Comparison of ENCODE assay signal across 8 cellular contexts in genomic region chr11:67506426-67507032, GRCh38. TPM values are rescaled to one million over a fixed set of nuclear protein-coding genes. Genes with fewer than 3 reads are reported as not detected.
A peak's percentile ranks its signal among the peaks of the same experiment; 100 is the strongest.
DNase-seq lines count a peak whose midpoint lies in the region; ATAC-seq and TF ChIP-seq lines count a peak whose summit lies in the region.

No MANE protein-coding gene starts in this region.

- peak overlapping the region; percentile 98 for H3K27ac ChIP-seq in breast epithelium

- peak overlapping the region; percentile 89 for H3K4me3 Mint-ChIP-seq in stimulated activated naive CD8-positive, alpha-beta T cell treated with anti-CD3 and anti-CD28 coated beads, Interleukin-15, Interleukin-2, amounts not matched to agents 100 ng/mL and 50 ng/mL, for 24 hours
- peak overlapping the region; percentile 92 to 96 (median 94) for H3K4me3 Mint-ChIP-seq in naive B cell

- intact Hi-C loops in breast epithelium (cut with DNase I; ENCODE audit: low total_unique reads) = loop anchor here (10.0 kb wide), 1 partner anchor 112 kb away; the partner anchor contains the start of gene RAD9A

- H3K36me3 ChIP-seq in breast epithelium = no peaks in the 10 kb centered on the region

- no peaks in the 10 kb centered on the region for H3K9me3 Mint-ChIP-seq in stimulated activated naive CD8-positive, alpha-beta T cell treated with anti-CD3 and anti-CD28 coated beads, Interleukin-15, Interleukin-2, amounts not matched to agents 100 ng/mL and 50 ng/mL, for 24 hours
- peaks cover 0 to 1% (median 0%) of the 10 kb centered on the region in 7 donors for H3K9me3 Mint-ChIP-seq in naive B cell

- H3K4me3 ChIP-seq in breast epithelium = peak overlapping the region in 2 of 3 donors; percentile 70 to 77

- no peaks in the 10 kb centered on the region for H3K27me3 ChIP-seq in breast epithelium

- peaks cover 42% of the 10 kb centered on the region for H3K4me1 Mint-ChIP-seq in stimulated activated naive CD8-positive, alpha-beta T cell treated with anti-CD3 and anti-CD28 coated beads, Interleukin-15, Interleukin-2, amounts not matched to agents 100 ng/mL and 50 ng/mL, for 24 hours (ENCODE audit: low read depth)
- peaks cover 39 to 48% (median 48%) of the 10 kb centered on the region in 3 donors for H3K4me1 Mint-ChIP-seq in naive B cell

- TF ChIP-seq CTCF in breast epithelium (IDR thresholded peaks at IDR 0.05) = peak in 1 of 3 donors; percentile 24

- peaks cover 17 to 27% of the 10 kb centered on the region in 2 donors for H3K4me1 ChIP-seq in breast epithelium

- no peaks in the 10 kb centered on the region for H3K27me3 Mint-ChIP-seq in stimulated activated naive CD8-positive, alpha-beta T cell treated with anti-CD3 and anti-CD28 coated beads, Interleukin-15, Interleukin-2, amounts not matched to agents 100 ng/mL and 50 ng/mL, for 24 hours
- peaks cover 0 to 9% (median 6%) of the 10 kb centered on the region in 3 donors for H3K27me3 Mint-ChIP-seq in naive B cell

- peak overlapping the region; percentile 97 for H3K27ac Mint-ChIP-seq in stimulated activated naive CD8-positive, alpha-beta T cell treated with anti-CD3 and anti-CD28 coated beads, Interleukin-15, Interleukin-2, amounts not matched to agents 100 ng/mL and 50 ng/mL, for 24 hours
- peak overlapping the region; percentile 97 to 99 (median 98) for H3K27ac Mint-ChIP-seq in naive B cell

- DNase-seq in stimulated activated naive CD8-positive, alpha-beta T cell treated with anti-CD3 and anti-CD28 coated beads, Interleukin-15, Interleukin-2, amounts not matched to agents 100 U/mL and 50 U/mL, for 24 hours = no peak
- DNase-seq in breast epithelium (ENCODE audit: low spot score in 2 of 2) = no peak
- no peak for DNase-seq in naive B cell
- DNase-seq in NCI-H2196 (lab: John Stamatoyannopoulos, UW; ENCODE audit: unreplicated experiment) = no peak

- peaks cover 16% of the 10 kb centered on the region for H3K36me3 Mint-ChIP-seq in stimulated activated naive CD8-positive, alpha-beta T cell treated with anti-CD3 and anti-CD28 coated beads, Interleukin-15, Interleukin-2, amounts not matched to agents 100 ng/mL and 50 ng/mL, for 24 hours (ENCODE audit: low read depth)
- no peaks in the 10 kb centered on the region for H3K36me3 Mint-ChIP-seq in naive B cell

- H3K9me3 ChIP-seq in breast epithelium = no peaks in the 10 kb centered on the region

- no peak for ATAC-seq in stimulated activated naive CD8-positive, alpha-beta T cell treated with anti-CD3 and anti-CD28 coated beads, Interleukin-15, Interleukin-2, amounts not matched to agents 100 U/mL and 50 U/mL, for 24 hours
- ATAC-seq in naive B cell (ENCODE audit: low read depth in 2 of 2) = no peak
- ATAC-seq in HG03280 (IDR thresholded peaks at IDR 0.05; ENCODE audit: unreplicated experiment) = no peak
- no peak for ATAC-seq in HG03025 (IDR thresholded peaks at IDR 0.05; ENCODE audit: low FRiP score, unreplicated experiment)
- ATAC-seq in HG02884 (IDR thresholded peaks at IDR 0.05; ENCODE audit: unreplicated experiment) = no peak

- TF ChIP-seq POLR2A in breast epithelium (IDR thresholded peaks at IDR 0.05) = no peak

RNA-seq across cellular contexts. Expression of gene PITPNM1, which starts 1.4 kb away (rescaled TPM):
- total RNA-seq in breast epithelium = 10 to 100 TPM in 2 of 3 donors, 1 to 10 TPM in 1; 6.4 to 20.0 (median 11.7) TPM
- polyA plus RNA-seq in naive B cell (ENCODE audit: low read depth in 6 of 6) = 10 to 100 TPM; 10.9 to 34.9 (median 14.5) TPM

RNA-seq across cellular contexts. Expression of gene CDK2AP2, which starts 1.4 kb away (rescaled TPM):
- total RNA-seq in breast epithelium = 10 to 100 TPM; 32.1 to 35.4 (median 32.8) TPM
- 100 to 1,000 TPM in 5 of 6 donors, 10 to 100 TPM in 1; 87.4 to 161 (median 111) TPM for polyA plus RNA-seq in naive B cell (ENCODE audit: low read depth in 6 of 6)

RNA-seq across cellular contexts. Expression of gene CABP2, which starts 16.7 kb away (rescaled TPM):
- not detected for total RNA-seq in breast epithelium
- polyA plus RNA-seq in naive B cell (ENCODE audit: low read depth in 6 of 6) = not detected

RNA-seq across cellular contexts. Expression of gene AIP, which starts 23.7 kb away (rescaled TPM):
- 10 to 100 TPM; 66.4 to 84.5 (median 69.8) TPM for total RNA-seq in breast epithelium
- polyA plus RNA-seq in naive B cell (ENCODE audit: low read depth in 6 of 6) = 100 to 1,000 TPM in 4 of 6 donors, 10 to 100 TPM in 2; 86.8 to 149 (median 120) TPM

RNA-seq across cellular contexts. Expression of gene TMEM134, which starts 37.5 kb away (rescaled TPM):
- total RNA-seq in breast epithelium = 10 to 100 TPM; 37.8 to 54.2 (median 42.3) TPM
- polyA plus RNA-seq in naive B cell (ENCODE audit: low read depth in 6 of 6) = 100 to 1,000 TPM; 183 to 250 (median 221) TPM
